8 cellular contexts compared by ENCODE assay signal in genomic region chr13:110412132-110412912, GRCh38.
DNase-seq lines count a peak whose midpoint lies in the region; ATAC-seq and TF ChIP-seq lines count a peak whose summit lies in the region.

No MANE protein-coding gene starts in this region.

- H3K9me3 ChIP-seq in NT2/D1 (ENCODE audit: insufficient read depth, low read length) (no peaks in the 10 kb centered on the region), fibroblast of lung (ENCODE audit: control insufficient read depth, insufficient read depth, low read depth, low read length) (no peaks in the 10 kb centered on the region)

- H3K9ac ChIP-seq in NT2/D1 (ENCODE audit: insufficient read length, low read depth) (no peak overlapping the region), fibroblast of lung (ENCODE audit: insufficient read depth, low read length) (peak overlapping the region; percentile 0)

- peaks cover 5% of the 10 kb centered on the region for H3K4me1 ChIP-seq in NT2/D1 (ENCODE audit: insufficient read depth, insufficient read length)
- H3K4me1 ChIP-seq in fibroblast of lung (ENCODE audit: control insufficient read depth, extremely low read depth, insufficient read depth, low read length) = peaks cover 58% of the 10 kb centered on the region

- H3K27me3 ChIP-seq in NT2/D1 (ENCODE audit: insufficient read depth, insufficient read length) = no peaks in the 10 kb centered on the region
- no peaks in the 10 kb centered on the region for H3K27me3 ChIP-seq in fibroblast of lung (ENCODE audit: control insufficient read depth, insufficient read depth, low read length)

- intact Hi-C loops in natural killer cell (cut with micrococcal nuclease) = loop anchor here (1.0 kb wide), 1 partner anchor 1451 kb away; no protein-coding TSS in a partner anchor

- H3K4me1 Mint-ChIP-seq in activated T-cell treated with anti-CD3 and anti-CD28 coated beads, Interleukin-2, amount 50 U/mL, for 4 hours (ENCODE audit: low read depth) = no peaks in the 10 kb centered on the region
- H3K4me1 Mint-ChIP-seq in natural killer cell = no peaks in the 10 kb centered on the region

- ATAC-seq in GM19395 (IDR thresholded peaks at IDR 0.05; ENCODE audit: unreplicated experiment) (peak; percentile 83), HG03460 (IDR thresholded peaks at IDR 0.05; ENCODE audit: unreplicated experiment) (peak; percentile 81), natural killer cell (peak; percentile 70 to 84 (median 75))
- ATAC-seq in activated T-cell treated with anti-CD3 and anti-CD28 coated beads, Interleukin-2, amount 50 U/mL, for 4 hours = peak; percentile 69 to 71

- no peak overlapping the region for H2AFZ ChIP-seq in fibroblast of lung (ENCODE audit: low read length)

- peak; percentile 94 to 95 for TF ChIP-seq CTCF in fibroblast of lung (conservative IDR thresholded peaks at IDR 0.05 in 1 of 2, IDR thresholded peaks at IDR 0.05 in 1 of 2; ENCODE audit: low read depth in 1 of 2, low read length in 2 of 2)
- TF ChIP-seq CTCF in natural killer cell (IDR thresholded peaks at IDR 0.05) = peak; percentile 68

- no peaks in the 10 kb centered on the region for H3K36me3 Mint-ChIP-seq in activated T-cell treated with anti-CD3 and anti-CD28 coated beads, Interleukin-2, amount 50 U/mL, for 4 hours (ENCODE audit: insufficient read depth)
- no peaks in the 10 kb centered on the region for H3K36me3 Mint-ChIP-seq in natural killer cell

- H3K79me2 ChIP-seq in fibroblast of lung (ENCODE audit: control insufficient read depth, insufficient read depth, low read length) = peaks cover 8% of the 10 kb centered on the region

- H3K36me3 ChIP-seq in NT2/D1 (ENCODE audit: insufficient read depth, insufficient read length, low read length) = peaks cover 27% of the 10 kb centered on the region
- H3K36me3 ChIP-seq in fibroblast of lung (ENCODE audit: control insufficient read depth, insufficient read depth, low read length) = peaks cover 3% of the 10 kb centered on the region

- H3K4me2 ChIP-seq in fibroblast of lung (ENCODE audit: extremely low read depth, insufficient read depth, low read length) = no peak overlapping the region

- no peaks in the 10 kb centered on the region for H4K20me1 ChIP-seq in fibroblast of lung (ENCODE audit: control insufficient read depth, extremely low read depth, insufficient read depth, low read length)

- peak; percentile 75 for DNase-seq in COR-L47 (lab: John Stamatoyannopoulos, UW)
- peak; percentile 73 for DNase-seq in NT2/D1 (ENCODE audit: low read depth, low spot score)
- DNase-seq in activated T-cell treated with anti-CD3 and anti-CD28 coated beads, Interleukin-2, amount 50 U/mL, for 4 hours = peak; percentile 49
- peak; percentile 99 to 100 for DNase-seq in fibroblast of lung (ENCODE audit: low read depth in 2 of 2)
- peak; percentile 36 for DNase-seq in natural killer cell
- DNase-seq in stimulated activated naive CD4-positive, alpha-beta T cell (lab: John Stamatoyannopoulos, UW) = peak in 5 of 6 experiments; percentile 21 to 63 (median 31)

- H3K27ac Mint-ChIP-seq in natural killer cell = no peak overlapping the region

- no peaks in the 10 kb centered on the region for H3K9me3 Mint-ChIP-seq in activated T-cell treated with anti-CD3 and anti-CD28 coated beads, Interleukin-2, amount 50 U/mL, for 4 hours
- H3K9me3 Mint-ChIP-seq in natural killer cell = no peaks in the 10 kb centered on the region

- peak overlapping the region; percentile 75 for H3K27ac ChIP-seq in fibroblast of lung (ENCODE audit: insufficient read depth, low read length)

- no peak overlapping the region for H3K4me3 ChIP-seq in NT2/D1 (ENCODE audit: insufficient read length, low read depth)
- H3K4me3 ChIP-seq in fibroblast of lung (replicated peaks in 1 of 4; ENCODE audit: control extremely low read depth in 1 of 4, insufficient read depth in 1 of 4, low read depth in 3 of 4, low read length in 4 of 4) = no peak overlapping the region

- peaks cover 67% of the 10 kb centered on the region for H3K27me3 Mint-ChIP-seq in activated T-cell treated with anti-CD3 and anti-CD28 coated beads, Interleukin-2, amount 50 U/mL, for 4 hours (ENCODE audit: low read depth)
- H3K27me3 Mint-ChIP-seq in natural killer cell (ENCODE audit: low read depth in 2 of 2) = peaks cover 21 to 51% of the 10 kb centered on the region in 2 donors

- H3K4me3 Mint-ChIP-seq in activated T-cell treated with anti-CD3 and anti-CD28 coated beads, Interleukin-2, amount 50 U/mL, for 4 hours = no peak overlapping the region
- no peak overlapping the region for H3K4me3 Mint-ChIP-seq in natural killer cell

Comparison
In these comparisons a context has a peak if more than half of its experiments do, and no peak if none do; other contexts are left out.
1. DNase-seq: peak in every context shown above with its lines; median percentile 100 in fibroblast of lung; 75 in COR-L47; 73 in NT2/D1; 49 in activated T-cell treated with anti-CD3 and anti-CD28 coated beads, Interleukin-2, amount 50 U/mL, for 4 hours; 36 in natural killer cell; 31 in stimulated activated naive CD4-positive, alpha-beta T cell.